In the genomic region with DNA sequence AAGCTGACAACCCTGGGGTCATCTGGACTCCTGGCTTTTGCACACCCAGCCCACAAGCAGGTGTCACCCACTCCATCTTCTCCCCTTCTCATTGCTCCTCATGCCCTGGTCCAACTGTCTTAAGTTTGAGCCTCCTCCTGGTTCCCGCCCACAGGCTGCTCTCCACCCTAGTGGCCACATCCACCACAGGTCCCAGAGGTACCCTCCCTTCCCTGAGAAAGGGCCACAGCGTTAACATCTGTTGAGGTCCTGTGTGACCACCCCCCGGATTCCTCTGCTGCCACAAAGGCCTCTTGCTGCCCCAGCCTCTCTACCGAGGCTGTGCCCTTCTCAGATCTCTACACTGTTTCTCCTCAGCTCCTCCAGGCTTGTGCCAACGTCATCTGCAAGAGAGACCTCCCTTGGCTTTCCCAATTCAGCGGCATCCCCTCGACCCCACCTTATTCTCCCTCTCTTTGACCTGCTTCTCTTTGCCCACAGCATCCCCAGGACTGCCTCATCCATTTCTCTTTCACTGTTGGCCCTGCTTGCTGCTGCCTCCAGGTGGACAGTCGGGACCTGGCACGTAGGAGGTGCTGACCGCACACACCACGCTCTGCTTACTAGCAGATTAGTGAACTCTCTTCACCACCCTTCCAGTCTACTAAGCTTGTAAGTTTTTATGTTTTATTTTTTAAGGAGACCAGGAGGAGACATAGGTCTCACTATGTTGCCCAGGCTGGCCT, we compare ENCODE assay signal across 10 cellular contexts. TPM values are rescaled to one million over a fixed set of nuclear protein-coding genes. Genes with fewer than 3 reads are reported as not detected.
DNase-seq lines count a peak whose midpoint lies in the region; ATAC-seq and TF ChIP-seq lines count a peak whose summit lies in the region.
"Had no signal": no experiment of that assay in that cellular context is flagged by ENCODE, and none has a peak within 500 bp of the region (broad histone marks: within the 10 kb centered on the region; RNA-seq: fewer than 3 reads in every experiment).

No MANE protein-coding gene starts in this region.

- peaks cover 41% of the 10 kb centered on the region for H3K36me3 ChIP-seq in CD4-positive, alpha-beta memory T cell (ENCODE audit: insufficient read depth, low read length)

- intact Hi-C loops in CD4-positive, alpha-beta memory T cell (cut with micrococcal nuclease): no loop called here

- no peaks in the 10 kb centered on the region for H3K27me3 ChIP-seq in CD4-positive, alpha-beta memory T cell (ENCODE audit: insufficient read depth, low read length)
- no peaks in the 10 kb centered on the region for H3K27me3 ChIP-seq in HL-60 (ENCODE audit: insufficient read depth, poor library complexity, severe bottlenecking)

- peaks cover 29 to 56% of the 10 kb centered on the region in 2 donors for H3K36me3 Mint-ChIP-seq in CD4-positive, alpha-beta memory T cell
- H3K36me3 Mint-ChIP-seq in memory B cell: peaks cover 27% of the 10 kb centered on the region

- H3K27ac ChIP-seq in CD4-positive, alpha-beta memory T cell (ENCODE audit: low read depth, low read length): no peak overlapping the region
- H3K27ac ChIP-seq in HL-60 (replicated peaks): no peak overlapping the region

- no peak for ATAC-seq in memory B cell (ENCODE audit: low read depth)
- no peak for ATAC-seq in HG02870 (IDR thresholded peaks at IDR 0.05; ENCODE audit: unreplicated experiment)

- POLR2A ChIA-PET in CD4-positive, alpha-beta memory T cell (lab: Charles Lee; ENCODE audit: partially characterized antibody): interaction anchor here (0.7 kb wide), 1 partner anchor 51 kb away, joined by 3 read pairs; no protein-coding TSS in a partner anchor

- DNase-seq in CD4-positive, alpha-beta memory T cell: no peak
- no peak for DNase-seq in HL-60 (ENCODE audit: low read depth in 1 of 2, low spot score in 1 of 2)
- peak; percentile 13 to 35 for DNase-seq in T47D (ENCODE audit: low read depth in 1 of 2, low spot score in 1 of 2)
- no peak for DNase-seq in memory B cell (ENCODE audit: low spot score in 2 of 2)
- DNase-seq in stimulated activated CD4-positive, alpha-beta T cell treated with anti-CD3 and anti-CD28 coated beads, Interleukin-15, amount 100 ng/mL, for 24 hours: no peak
- DNase-seq in MV-4-11 (lab: John Stamatoyannopoulos, UW): no peak
- no peak for DNase-seq in NOMO-1 treated with DMSO at 0.1 percent for 48 hours (lab: John Stamatoyannopoulos, UW; ENCODE audit: unreplicated experiment)
- DNase-seq: KG1, OCI-M1 had no signal

- H3K27me3 Mint-ChIP-seq in CD4-positive, alpha-beta memory T cell: no peaks in the 10 kb centered on the region
- H3K27me3 Mint-ChIP-seq in memory B cell: no peaks in the 10 kb centered on the region

- H3K4me1 ChIP-seq in CD4-positive, alpha-beta memory T cell (ENCODE audit: insufficient read depth, low read length): peaks cover 20% of the 10 kb centered on the region

- peaks cover 22 to 30% (median 25%) of the 10 kb centered on the region in 4 donors for H3K4me1 Mint-ChIP-seq in CD4-positive, alpha-beta memory T cell
- peaks cover 10% of the 10 kb centered on the region for H3K4me1 Mint-ChIP-seq in memory B cell

- peak overlapping the region; percentile 16 to 92 (median 66) for H3K27ac Mint-ChIP-seq in CD4-positive, alpha-beta memory T cell
- peak overlapping the region; percentile 25 for H3K27ac Mint-ChIP-seq in memory B cell

- H3K9me3 Mint-ChIP-seq in CD4-positive, alpha-beta memory T cell: peaks cover 0 to 2% (median 0%) of the 10 kb centered on the region in 8 donors
- no peaks in the 10 kb centered on the region for H3K9me3 Mint-ChIP-seq in memory B cell

- peak; percentile 12 for TF ChIP-seq CTCF in HL-60 (IDR thresholded peaks at IDR 0.05; ENCODE audit: insufficient read depth, low read length)

- CTCF ChIA-PET in CD4-positive, alpha-beta memory T cell (lab: Charles Lee; ENCODE audit: partially characterized antibody): interaction anchor here (0.8 kb wide), 1 partner anchor 13 kb away, joined by 4 read pairs; no protein-coding TSS in a partner anchor

- in situ Hi-C loops in T47D (cut with HindIII; ENCODE audit: low pct_unique_long_range_greater_than_20kb, low sequenced_read_pairs): no loop called here

- H3K9me3 ChIP-seq in CD4-positive, alpha-beta memory T cell (ENCODE audit: control insufficient read depth in 1 of 2, low read length in 2 of 2): no peaks in the 10 kb centered on the region

- H3K4me3 Mint-ChIP-seq in CD4-positive, alpha-beta memory T cell: peak overlapping the region in 3 of 8 donors; percentile 42 to 68 (median 48)
- H3K4me3 Mint-ChIP-seq in memory B cell: no peak overlapping the region

- H3K4me3 ChIP-seq in CD4-positive, alpha-beta memory T cell (ENCODE audit: low read length in 2 of 2): no peak overlapping the region
- no peak overlapping the region for H3K4me3 ChIP-seq in HL-60 (replicated peaks; ENCODE audit: insufficient read depth, low read length)

RNA-seq across cellular contexts. Expression of a gene that starts 33.3 kb away (rescaled TPM):
- 100 to 1,000 TPM; 111 to 113 TPM for total RNA-seq in CD4-positive, alpha-beta memory T cell
- polyA plus RNA-seq in CD4-positive, alpha-beta memory T cell: 1 to 10 TPM; 3.9 to 8.2 TPM

RNA-seq across cellular contexts. Expression of a gene that starts 33.3 kb away (rescaled TPM):
- 10 to 100 TPM; 11.8 to 12.8 TPM for total RNA-seq in CD4-positive, alpha-beta memory T cell
- 10 to 100 TPM; 23.6 to 25.8 TPM for polyA plus RNA-seq in CD4-positive, alpha-beta memory T cell

RNA-seq across cellular contexts. Expression of a gene that starts 59.0 kb away (rescaled TPM):
- total RNA-seq in CD4-positive, alpha-beta memory T cell: 1 to 10 TPM; 2.1 to 2.4 TPM
- polyA plus RNA-seq in CD4-positive, alpha-beta memory T cell: 1 to 10 TPM; 2.6 to 2.7 TPM

Comparison
In these comparisons a context has a peak if more than half of its experiments do, and no peak if none do; other contexts are left out.
1. DNase-seq: peak in T47D (2 of 2); none in CD4-positive, alpha-beta memory T cell (0 of 5), HL-60 (0 of 2), memory B cell (0 of 2), stimulated activated CD4-positive, alpha-beta T cell treated with anti-CD3 and anti-CD28 coated beads, Interleukin-15, amount 100 ng/mL, for 24 hours (single experiment), MV-4-11 (single experiment) and NOMO-1 treated with DMSO at 0.1 percent for 48 hours (single experiment).